ENCODE assay signal across 1 cellular context in the genomic region with DNA sequence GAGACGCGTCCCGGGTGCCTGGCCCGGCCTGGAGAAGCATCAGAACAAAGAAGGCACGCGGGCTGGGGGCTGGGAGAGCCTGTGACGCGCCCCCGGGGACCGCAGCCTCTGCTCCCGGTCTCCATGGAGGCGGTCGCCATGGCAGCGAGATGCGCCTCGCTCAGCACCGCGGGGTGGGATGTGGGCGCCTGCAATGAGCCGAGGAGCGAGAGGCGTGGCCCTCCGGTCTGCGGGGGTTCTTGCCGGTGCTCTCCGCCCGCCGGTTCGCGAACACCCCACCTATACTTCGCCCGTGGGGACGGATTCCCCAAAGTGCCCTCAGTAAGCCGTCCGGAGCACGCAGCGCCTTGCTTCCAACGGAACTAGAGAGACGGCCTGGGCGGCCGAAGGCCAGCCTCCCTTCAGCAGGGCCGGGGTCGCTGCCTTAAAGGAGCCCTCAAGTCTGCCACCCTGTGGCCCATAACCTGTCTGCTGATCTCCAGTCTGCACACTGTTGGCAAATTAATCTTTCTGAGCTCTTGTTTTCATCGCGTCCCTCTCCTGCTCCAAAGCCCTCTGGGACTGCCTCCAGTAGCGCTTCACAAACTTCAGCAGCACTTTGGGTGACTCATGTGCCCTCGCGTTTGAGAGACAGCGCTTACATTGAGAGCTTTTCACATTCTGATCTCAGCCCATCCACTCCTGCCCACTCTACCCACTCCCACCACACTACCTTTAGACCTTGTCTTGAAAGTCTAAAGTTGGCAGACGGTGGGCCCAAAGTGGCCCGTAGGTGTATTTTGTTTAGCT.
TF ChIP-seq lines count a peak whose summit lies in the region.

No MANE protein-coding gene starts in this region.

TF ChIP-seq in HepG2, 621 proteins besides CTCF, POLR2A, EP300 and RAD21 (continued from another document and continues in another):
- TF ChIP-seq KMT2A (CRISPR knock-in tag; IDR thresholded peaks at IDR 0.05) (peak; percentile 23; the same call in 1 of the 2 replicates), ZNF564 (CRISPR knock-in tag; IDR thresholded peaks at IDR 0.05) (no peak), KDM4B (CRISPR knock-in tag; IDR thresholded peaks at IDR 0.05) (0 out of 2 replicates have a peak, but pooled peaks have one; percentile 12), ZNF205 (CRISPR knock-in tag; IDR thresholded peaks at IDR 0.05) (no peak; the same call in none of the 2 replicates), ESRRA (CRISPR knock-in tag; IDR thresholded peaks at IDR 0.05; ENCODE audit: low read depth) (peak; percentile 25; the same call in 1 of the 2 replicates), EEA1 (CRISPR knock-in tag; IDR thresholded peaks at IDR 0.05; ENCODE audit: borderline replicate concordance) (no peak; the same call in none of the 2 replicates), ZNF572 (CRISPR knock-in tag; IDR thresholded peaks at IDR 0.05) (peak; percentile 39; the same call in 1 of the 2 replicates), GZF1 (CRISPR knock-in tag; IDR thresholded peaks at IDR 0.05) (peak; percentile 37; the same call in 1 of the 2 replicates), PAX8 (CRISPR knock-in tag; IDR thresholded peaks at IDR 0.05; ENCODE audit: borderline replicate concordance) (peak; percentile 88; the same call in 1 of the 2 replicates), RXRA (CRISPR knock-in tag; IDR thresholded peaks at IDR 0.05) (no peak; the same call in 1 of the 2 replicates), PTBP1 (IDR thresholded peaks at IDR 0.05; ENCODE audit: low read depth, low read length, poor library complexity, severe bottlenecking) (peak; percentile 93), ZNF501 (CRISPR knock-in tag; IDR thresholded peaks at IDR 0.05) (peak; percentile 51; the same call in 1 of the 2 replicates), NFE2L1 (CRISPR knock-in tag; IDR thresholded peaks at IDR 0.05; ENCODE audit: borderline replicate concordance) (no peak), ZNF556 (CRISPR knock-in tag; IDR thresholded peaks at IDR 0.05; ENCODE audit: borderline replicate concordance) (peak; percentile 68; the same call in 1 of the 2 replicates), STAT5B (CRISPR knock-in tag; IDR thresholded peaks at IDR 0.05) (no peak), ZSCAN20 (CRISPR knock-in tag; IDR thresholded peaks at IDR 0.05; ENCODE audit: borderline replicate concordance) (no peak), DPF2 (CRISPR knock-in tag; IDR thresholded peaks at IDR 0.05; ENCODE audit: borderline replicate concordance, low read depth) (no peak; the same call in 1 of the 2 replicates), SRF (IDR thresholded peaks at IDR 0.05; ENCODE audit: low read depth, low read length) (no peak), NR2C2 (CRISPR knock-in tag; IDR thresholded peaks at IDR 0.05; ENCODE audit: borderline replicate concordance) (no peak), ZBTB38 (CRISPR knock-in tag; IDR thresholded peaks at IDR 0.05) (peak; percentile 52; the same call in 1 of the 2 replicates), U2AF1 (optimal IDR thresholded peaks at IDR 0.05; ENCODE audit: low read depth, low read length) (no peak), ZNF839 (CRISPR knock-in tag; IDR thresholded peaks at IDR 0.05; ENCODE audit: borderline replicate concordance) (peak; percentile 18; the same call in 1 of the 2 replicates), PAWR (CRISPR knock-in tag; IDR thresholded peaks at IDR 0.05; ENCODE audit: borderline replicate concordance) (peak; percentile 71; the same call in 1 of the 2 replicates), ZMYM2 (CRISPR knock-in tag; IDR thresholded peaks at IDR 0.05) (0 out of 2 replicates have a peak, but pooled peaks have one; percentile 82), HNRNPK (IDR thresholded peaks at IDR 0.05; ENCODE audit: low read depth, low read length, poor library complexity, severe bottlenecking) (peak; percentile 79), AGO2 (optimal IDR thresholded peaks at IDR 0.05; ENCODE audit: low read depth, low read length) (peak; percentile 88), CENPT (CRISPR knock-in tag; IDR thresholded peaks at IDR 0.05; ENCODE audit: low read depth) (no peak), ZNF652 (CRISPR knock-in tag; IDR thresholded peaks at IDR 0.05; ENCODE audit: borderline replicate concordance, low read depth) (no peak), HNRNPH1 (optimal IDR thresholded peaks at IDR 0.05; ENCODE audit: low read depth, low read length) (no peak), ZNF598 (CRISPR knock-in tag; IDR thresholded peaks at IDR 0.05; ENCODE audit: borderline replicate concordance) (peak; percentile 82; the same call in 1 of the 2 replicates), ZFP37 (CRISPR knock-in tag; IDR thresholded peaks at IDR 0.05; ENCODE audit: borderline replicate concordance) (no peak), ZNF136 (CRISPR knock-in tag; IDR thresholded peaks at IDR 0.05; ENCODE audit: low read depth) (peak; percentile 74; the same call in 1 of the 2 replicates), SOX13 (IDR thresholded peaks at IDR 0.05) (no peak; the same call in 1 of the 2 replicates), SOX13 (CRISPR knock-in tag; conservative IDR thresholded peaks at IDR 0.05 in 1 of 2, IDR thresholded peaks at IDR 0.05 in 1 of 2) (0 out of 4 replicates have a peak, but pooled peaks of 1 of the 2 experiments have one; percentile 24), ZNF562 (CRISPR knock-in tag; IDR thresholded peaks at IDR 0.05; ENCODE audit: borderline replicate concordance) (no peak), SAP130 (CRISPR knock-in tag; IDR thresholded peaks at IDR 0.05; ENCODE audit: low read depth) (peak; percentile 63), KLF13 (CRISPR knock-in tag; IDR thresholded peaks at IDR 0.05) (no peak), ZNF768 (CRISPR knock-in tag; IDR thresholded peaks at IDR 0.05) (no peak; the same call in 1 of the 2 replicates), PRMT3 (CRISPR knock-in tag; IDR thresholded peaks at IDR 0.05; ENCODE audit: borderline replicate concordance, low read depth) (no peak), ZNF883 (CRISPR knock-in tag; IDR thresholded peaks at IDR 0.05; ENCODE audit: not compliant biosample characterization) (peak; percentile 48), MIXL1 (CRISPR knock-in tag; IDR thresholded peaks at IDR 0.05) (peak; percentile 24; the same call in 1 of the 2 replicates), PHF8 (CRISPR knock-in tag; IDR thresholded peaks at IDR 0.05) (peak; percentile 8; the same call in 1 of the 2 replicates), KLF11 (CRISPR knock-in tag; IDR thresholded peaks at IDR 0.05) (no peak; the same call in 1 of the 2 replicates), ZZZ3 (CRISPR knock-in tag; IDR thresholded peaks at IDR 0.05; ENCODE audit: borderline replicate concordance) (no peak), NFE2L2 (IDR thresholded peaks at IDR 0.05; ENCODE audit: low read length) (no peak), ZNF383 (CRISPR knock-in tag; IDR thresholded peaks at IDR 0.05; ENCODE audit: borderline replicate concordance) (no peak), ZNF672 (CRISPR knock-in tag; IDR thresholded peaks at IDR 0.05) (no peak), SMAD9 (CRISPR knock-in tag; IDR thresholded peaks at IDR 0.05) (no peak)
- TF ChIP-seq, protein P1, sequence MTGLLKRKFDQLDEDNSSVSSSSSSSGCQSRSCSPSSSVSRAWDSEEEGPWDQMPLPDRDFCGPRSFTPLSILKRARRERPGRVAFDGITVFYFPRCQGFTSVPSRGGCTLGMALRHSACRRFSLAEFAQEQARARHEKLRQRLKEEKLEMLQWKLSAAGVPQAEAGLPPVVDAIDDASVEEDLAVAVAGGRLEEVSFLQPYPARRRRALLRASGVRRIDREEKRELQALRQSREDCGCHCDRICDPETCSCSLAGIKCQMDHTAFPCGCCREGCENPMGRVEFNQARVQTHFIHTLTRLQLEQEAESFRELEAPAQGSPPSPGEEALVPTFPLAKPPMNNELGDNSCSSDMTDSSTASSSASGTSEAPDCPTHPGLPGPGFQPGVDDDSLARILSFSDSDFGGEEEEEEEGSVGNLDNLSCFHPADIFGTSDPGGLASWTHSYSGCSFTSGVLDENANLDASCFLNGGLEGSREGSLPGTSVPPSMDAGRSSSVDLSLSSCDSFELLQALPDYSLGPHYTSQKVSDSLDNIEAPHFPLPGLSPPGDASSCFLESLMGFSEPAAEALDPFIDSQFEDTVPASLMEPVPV (CRISPR knock-in tag; IDR thresholded peaks at IDR 0.05), result no peak
- TF ChIP-seq, protein P2, sequence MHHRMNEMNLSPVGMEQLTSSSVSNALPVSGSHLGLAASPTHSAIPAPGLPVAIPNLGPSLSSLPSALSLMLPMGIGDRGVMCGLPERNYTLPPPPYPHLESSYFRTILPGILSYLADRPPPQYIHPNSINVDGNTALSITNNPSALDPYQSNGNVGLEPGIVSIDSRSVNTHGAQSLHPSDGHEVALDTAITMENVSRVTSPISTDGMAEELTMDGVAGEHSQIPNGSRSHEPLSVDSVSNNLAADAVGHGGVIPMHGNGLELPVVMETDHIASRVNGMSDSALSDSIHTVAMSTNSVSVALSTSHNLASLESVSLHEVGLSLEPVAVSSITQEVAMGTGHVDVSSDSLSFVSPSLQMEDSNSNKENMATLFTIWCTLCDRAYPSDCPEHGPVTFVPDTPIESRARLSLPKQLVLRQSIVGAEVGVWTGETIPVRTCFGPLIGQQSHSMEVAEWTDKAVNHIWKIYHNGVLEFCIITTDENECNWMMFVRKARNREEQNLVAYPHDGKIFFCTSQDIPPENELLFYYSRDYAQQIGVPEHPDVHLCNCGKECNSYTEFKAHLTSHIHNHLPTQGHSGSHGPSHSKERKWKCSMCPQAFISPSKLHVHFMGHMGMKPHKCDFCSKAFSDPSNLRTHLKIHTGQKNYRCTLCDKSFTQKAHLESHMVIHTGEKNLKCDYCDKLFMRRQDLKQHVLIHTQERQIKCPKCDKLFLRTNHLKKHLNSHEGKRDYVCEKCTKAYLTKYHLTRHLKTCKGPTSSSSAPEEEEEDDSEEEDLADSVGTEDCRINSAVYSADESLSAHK (CRISPR knock-in tag; IDR thresholded peaks at IDR 0.05; ENCODE audit: borderline replicate concordance), result no peak
- TF ChIP-seq, protein P3, sequence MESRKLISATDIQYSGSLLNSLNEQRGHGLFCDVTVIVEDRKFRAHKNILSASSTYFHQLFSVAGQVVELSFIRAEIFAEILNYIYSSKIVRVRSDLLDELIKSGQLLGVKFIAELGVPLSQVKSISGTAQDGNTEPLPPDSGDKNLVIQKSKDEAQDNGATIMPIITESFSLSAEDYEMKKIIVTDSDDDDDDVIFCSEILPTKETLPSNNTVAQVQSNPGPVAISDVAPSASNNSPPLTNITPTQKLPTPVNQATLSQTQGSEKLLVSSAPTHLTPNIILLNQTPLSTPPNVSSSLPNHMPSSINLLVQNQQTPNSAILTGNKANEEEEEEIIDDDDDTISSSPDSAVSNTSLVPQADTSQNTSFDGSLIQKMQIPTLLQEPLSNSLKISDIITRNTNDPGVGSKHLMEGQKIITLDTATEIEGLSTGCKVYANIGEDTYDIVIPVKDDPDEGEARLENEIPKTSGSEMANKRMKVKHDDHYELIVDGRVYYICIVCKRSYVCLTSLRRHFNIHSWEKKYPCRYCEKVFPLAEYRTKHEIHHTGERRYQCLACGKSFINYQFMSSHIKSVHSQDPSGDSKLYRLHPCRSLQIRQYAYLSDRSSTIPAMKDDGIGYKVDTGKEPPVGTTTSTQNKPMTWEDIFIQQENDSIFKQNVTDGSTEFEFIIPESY (CRISPR knock-in tag; IDR thresholded peaks at IDR 0.05), result peak; percentile 43
- TF ChIP-seq, protein P4, sequence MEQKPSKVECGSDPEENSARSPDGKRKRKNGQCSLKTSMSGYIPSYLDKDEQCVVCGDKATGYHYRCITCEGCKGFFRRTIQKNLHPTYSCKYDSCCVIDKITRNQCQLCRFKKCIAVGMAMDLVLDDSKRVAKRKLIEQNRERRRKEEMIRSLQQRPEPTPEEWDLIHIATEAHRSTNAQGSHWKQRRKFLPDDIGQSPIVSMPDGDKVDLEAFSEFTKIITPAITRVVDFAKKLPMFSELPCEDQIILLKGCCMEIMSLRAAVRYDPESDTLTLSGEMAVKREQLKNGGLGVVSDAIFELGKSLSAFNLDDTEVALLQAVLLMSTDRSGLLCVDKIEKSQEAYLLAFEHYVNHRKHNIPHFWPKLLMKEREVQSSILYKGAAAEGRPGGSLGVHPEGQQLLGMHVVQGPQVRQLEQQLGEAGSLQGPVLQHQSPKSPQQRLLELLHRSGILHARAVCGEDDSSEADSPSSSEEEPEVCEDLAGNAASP (CRISPR knock-in tag; IDR thresholded peaks at IDR 0.05; ENCODE audit: borderline replicate concordance), result peak; percentile 25; the same call in 1 of the 2 replicates
- TF ChIP-seq, protein P5, sequence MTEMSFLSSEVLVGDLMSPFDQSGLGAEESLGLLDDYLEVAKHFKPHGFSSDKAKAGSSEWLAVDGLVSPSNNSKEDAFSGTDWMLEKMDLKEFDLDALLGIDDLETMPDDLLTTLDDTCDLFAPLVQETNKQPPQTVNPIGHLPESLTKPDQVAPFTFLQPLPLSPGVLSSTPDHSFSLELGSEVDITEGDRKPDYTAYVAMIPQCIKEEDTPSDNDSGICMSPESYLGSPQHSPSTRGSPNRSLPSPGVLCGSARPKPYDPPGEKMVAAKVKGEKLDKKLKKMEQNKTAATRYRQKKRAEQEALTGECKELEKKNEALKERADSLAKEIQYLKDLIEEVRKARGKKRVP (CRISPR knock-in tag; IDR thresholded peaks at IDR 0.05), result no peak
- TF ChIP-seq, protein P6, sequence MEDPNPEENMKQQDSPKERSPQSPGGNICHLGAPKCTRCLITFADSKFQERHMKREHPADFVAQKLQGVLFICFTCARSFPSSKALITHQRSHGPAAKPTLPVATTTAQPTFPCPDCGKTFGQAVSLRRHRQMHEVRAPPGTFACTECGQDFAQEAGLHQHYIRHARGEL (CRISPR knock-in tag; IDR thresholded peaks at IDR 0.05), result peak; percentile 90; the same call in 1 of the 2 replicates
- TF ChIP-seq, protein P7, sequence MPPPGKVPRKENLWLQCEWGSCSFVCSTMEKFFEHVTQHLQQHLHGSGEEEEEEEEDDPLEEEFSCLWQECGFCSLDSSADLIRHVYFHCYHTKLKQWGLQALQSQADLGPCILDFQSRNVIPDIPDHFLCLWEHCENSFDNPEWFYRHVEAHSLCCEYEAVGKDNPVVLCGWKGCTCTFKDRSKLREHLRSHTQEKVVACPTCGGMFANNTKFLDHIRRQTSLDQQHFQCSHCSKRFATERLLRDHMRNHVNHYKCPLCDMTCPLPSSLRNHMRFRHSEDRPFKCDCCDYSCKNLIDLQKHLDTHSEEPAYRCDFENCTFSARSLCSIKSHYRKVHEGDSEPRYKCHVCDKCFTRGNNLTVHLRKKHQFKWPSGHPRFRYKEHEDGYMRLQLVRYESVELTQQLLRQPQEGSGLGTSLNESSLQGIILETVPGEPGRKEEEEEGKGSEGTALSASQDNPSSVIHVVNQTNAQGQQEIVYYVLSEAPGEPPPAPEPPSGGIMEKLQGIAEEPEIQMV (CRISPR knock-in tag; IDR thresholded peaks at IDR 0.05; ENCODE audit: low read depth), result peak; percentile 73
- TF ChIP-seq, protein P8, sequence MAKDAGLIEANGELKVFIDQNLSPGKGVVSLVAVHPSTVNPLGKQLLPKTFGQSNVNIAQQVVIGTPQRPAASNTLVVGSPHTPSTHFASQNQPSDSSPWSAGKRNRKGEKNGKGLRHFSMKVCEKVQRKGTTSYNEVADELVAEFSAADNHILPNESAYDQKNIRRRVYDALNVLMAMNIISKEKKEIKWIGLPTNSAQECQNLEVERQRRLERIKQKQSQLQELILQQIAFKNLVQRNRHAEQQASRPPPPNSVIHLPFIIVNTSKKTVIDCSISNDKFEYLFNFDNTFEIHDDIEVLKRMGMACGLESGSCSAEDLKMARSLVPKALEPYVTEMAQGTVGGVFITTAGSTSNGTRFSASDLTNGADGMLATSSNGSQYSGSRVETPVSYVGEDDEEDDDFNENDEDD (CRISPR knock-in tag; IDR thresholded peaks at IDR 0.05; ENCODE audit: borderline replicate concordance), result peak; percentile 33; the same call in 1 of the 2 replicates
